ENCODE assay signal across 22 cellular contexts in the genomic region with DNA sequence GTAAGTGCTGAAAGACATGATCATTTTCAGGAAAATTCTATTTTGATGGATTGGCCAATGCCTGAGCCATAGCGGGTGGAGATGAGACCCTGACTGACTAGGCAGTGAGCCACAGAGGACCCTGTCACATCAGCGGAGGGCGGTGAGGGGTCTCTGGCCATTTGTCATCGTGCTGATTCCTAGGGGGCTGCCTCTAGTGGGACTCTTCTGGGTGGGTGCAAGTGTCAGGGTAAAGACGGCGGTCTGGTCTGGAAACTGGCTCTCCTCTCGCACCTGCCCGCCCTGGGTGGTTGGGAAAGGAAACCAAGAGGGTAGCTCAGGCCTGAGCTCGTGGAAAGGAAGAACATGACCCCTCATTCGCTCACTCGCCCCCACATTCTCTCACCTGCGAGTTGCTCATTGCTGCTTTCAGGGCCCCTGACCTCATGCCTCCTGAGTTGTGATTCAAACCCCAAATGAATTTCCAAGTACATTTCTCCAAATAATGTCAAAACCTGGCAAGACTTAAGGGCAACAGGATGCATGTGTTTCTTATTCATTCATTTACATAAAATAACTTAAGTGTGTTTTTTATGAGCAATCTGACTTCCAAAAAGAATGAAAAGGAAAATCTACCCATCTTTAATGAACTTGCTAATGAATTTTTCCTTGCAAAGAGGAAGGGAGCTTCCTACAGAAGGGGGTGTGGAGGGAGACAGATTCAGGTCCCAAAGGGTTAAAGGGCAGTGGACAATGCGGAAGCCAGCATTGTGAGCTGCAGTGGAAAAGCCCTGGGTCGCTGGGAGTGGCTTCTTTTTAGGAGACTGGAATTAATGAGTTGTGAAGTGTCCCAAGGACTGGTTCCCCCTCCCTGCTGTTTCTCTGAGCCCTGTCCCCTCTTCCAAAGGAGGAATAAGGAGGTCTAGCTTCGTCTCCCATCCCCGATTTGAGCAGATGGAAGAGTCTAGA. TPM values are rescaled to one million over a fixed set of nuclear protein-coding genes. Genes with fewer than 3 reads are reported as not detected.
DNase-seq lines count a peak whose midpoint lies in the region; ATAC-seq and TF ChIP-seq lines count a peak whose summit lies in the region.
"Had no signal": no experiment of that assay in that cellular context is flagged by ENCODE, and none has a peak within 500 bp of the region (broad histone marks: within the 10 kb centered on the region; RNA-seq: fewer than 3 reads in every experiment).

No MANE protein-coding gene starts in this region.

- POLR2A ChIA-PET in WTC11 (lab: Charles Lee) = no interaction called here

- H3K4me1 Mint-ChIP-seq in GM23338 (peaks cover 46% of the 10 kb centered on the region), WTC11 (peaks cover 46% of the 10 kb centered on the region), neural progenitor cell (peaks cover 70% of the 10 kb centered on the region)
- H3K4me1 Mint-ChIP-seq: CD14-positive monocyte had no signal

- ATAC-seq in GM23338 = peak; percentile 8; the same call in 2 of the 3 replicates
- no peak for ATAC-seq in WTC11
- no peak for ATAC-seq in HG03095 (IDR thresholded peaks at IDR 0.05; ENCODE audit: unreplicated experiment)
- ATAC-seq: foreskin keratinocyte, SK-N-SH treated with all-trans-retinoic acid at 6 μM for 48 hours had no signal

- H3K9me3 ChIP-seq in neural progenitor cell (ENCODE audit: low read depth) = no peaks in the 10 kb centered on the region
- H3K9me3 ChIP-seq: uterus had no signal

- no peaks in the 10 kb centered on the region for H3K36me3 ChIP-seq in GM23338 (ENCODE audit: insufficient read depth)
- H3K36me3 ChIP-seq in neural progenitor cell = no peaks in the 10 kb centered on the region
- H3K36me3 ChIP-seq: uterus, WERI-Rb-1 had no signal

- peak overlapping the region; percentile 16 for H3K27ac Mint-ChIP-seq in GM23338
- H3K27ac Mint-ChIP-seq in WTC11 = peak overlapping the region; percentile 57; the same call in 1 of the 2 replicates
- H3K27ac Mint-ChIP-seq in neural progenitor cell = peak overlapping the region; percentile 95

- H3K27me3 Mint-ChIP-seq in GM23338 (ENCODE audit: insufficient read depth, low read depth, poor library complexity) (peaks cover 23% of the 10 kb centered on the region), WTC11 (ENCODE audit: low read depth) (0 out of 2 replicates have a peak, but pooled peaks cover 5% of the 10 kb centered on the region), neural progenitor cell (ENCODE audit: insufficient read depth, low read depth) (peaks cover 26% of the 10 kb centered on the region)

- no peaks in the 10 kb centered on the region for H3K9me2 ChIP-seq in GM23338 (ENCODE audit: insufficient read depth)

- H3K4me3 ChIP-seq in GM23338 = no peak overlapping the region
- H3K4me3 ChIP-seq in foreskin fibroblast (ENCODE audit: low read depth in 1 of 2, low read length in 2 of 2) = no peak overlapping the region
- H3K4me3 ChIP-seq in neural progenitor cell = no peak overlapping the region
- H3K4me3 ChIP-seq: coronary artery, uterus had no signal

- peaks cover 19% of the 10 kb centered on the region for H3K4me1 ChIP-seq in GM23338 (ENCODE audit: insufficient read depth)
- peaks cover 66% of the 10 kb centered on the region for H3K4me1 ChIP-seq in neural progenitor cell
- H3K4me1 ChIP-seq: foreskin keratinocyte, parathyroid adenoma, uterus had no signal

- H3K27ac ChIP-seq in GM23338 (ENCODE audit: low read depth) (no peak overlapping the region), neural progenitor cell (peak overlapping the region; percentile 100)
- H3K27ac ChIP-seq: coronary artery, foreskin keratinocyte, parathyroid adenoma, RWPE1, WERI-Rb-1 had no signal

- H3K9me3 Mint-ChIP-seq in GM23338 = no peaks in the 10 kb centered on the region
- no peaks in the 10 kb centered on the region for H3K9me3 Mint-ChIP-seq in WTC11
- H3K9me3 Mint-ChIP-seq in neural progenitor cell = no peaks in the 10 kb centered on the region

- H3K4me2 ChIP-seq in GM23338 (no peak overlapping the region), neural progenitor cell (peak overlapping the region; percentile 65)

- H2AFZ ChIP-seq in GM23338 (peak overlapping the region; percentile 91), neural progenitor cell (replicated peaks) (no peak overlapping the region)
- H2AFZ ChIP-seq: parathyroid adenoma had no signal

- peak overlapping the region; percentile 40 for H3K9ac ChIP-seq in neural progenitor cell
- H3K9ac ChIP-seq: parathyroid adenoma had no signal

- TF ChIP-seq CTCF in GM23338 (conservative IDR thresholded peaks at IDR 0.05; ENCODE audit: low read depth in 2 of 2) (no peak), WTC11 (IDR thresholded peaks at IDR 0.05) (no peak), foreskin fibroblast (IDR thresholded peaks at IDR 0.05; ENCODE audit: low read depth, low read length) (no peak), neural progenitor cell (IDR thresholded peaks at IDR 0.05) (no peak)

- no peak overlapping the region; the same call in 2 of the 3 replicates for H3K4me3 Mint-ChIP-seq in GM23338
- H3K4me3 Mint-ChIP-seq in WTC11 = no peak overlapping the region
- peak overlapping the region; percentile 41 for H3K4me3 Mint-ChIP-seq in neural progenitor cell
- H3K4me3 Mint-ChIP-seq: CD14-positive monocyte had no signal

- H3K36me3 Mint-ChIP-seq in GM23338 (ENCODE audit: low read depth) (no peaks in the 10 kb centered on the region; the same call in 2 of the 3 replicates), WTC11 (peaks cover 21% of the 10 kb centered on the region), neural progenitor cell (no peaks in the 10 kb centered on the region)
- H3K36me3 Mint-ChIP-seq: CD14-positive monocyte had no signal

- no peaks in the 10 kb centered on the region for H3K27me3 ChIP-seq in GM23338 (ENCODE audit: insufficient read depth)
- no peaks in the 10 kb centered on the region for H3K27me3 ChIP-seq in neural progenitor cell
- H3K27me3 ChIP-seq: foreskin keratinocyte, uterus had no signal

- H4K20me1 ChIP-seq in GM23338 (replicated peaks; ENCODE audit: insufficient read depth) = no peaks in the 10 kb centered on the region
- no peaks in the 10 kb centered on the region for H4K20me1 ChIP-seq in neural progenitor cell (ENCODE audit: low read depth)

- no peaks in the 10 kb centered on the region for H3F3A ChIP-seq in GM23338 (replicated peaks; ENCODE audit: low read depth)
- H3F3A ChIP-seq in neural progenitor cell (ENCODE audit: low read depth) = peaks cover 59% of the 10 kb centered on the region

- DNase-seq in GM23338 (ENCODE audit: low spot score) = no peak
- DNase-seq in WTC11 (ENCODE audit: low spot score) = no peak
- peak; percentile 26 to 54 for DNase-seq in foreskin fibroblast
- DNase-seq in neural progenitor cell (ENCODE audit: low spot score) = peak; percentile 85
- no peak for DNase-seq in OCI-M2 (lab: John Stamatoyannopoulos, UW; ENCODE audit: unreplicated experiment)
- DNase-seq in effector CD4-positive, alpha-beta T cell = no peak
- no peak for DNase-seq in DMS153 treated with DMSO at 0.1 percent for 48 hours (lab: John Stamatoyannopoulos, UW; ENCODE audit: unreplicated experiment)
- DNase-seq: activated CD4-positive, alpha-beta T cell treated with anti-CD3 and anti-CD28 coated beads, Interleukin-2, amount 50 U/mL, for 1 hour; activated effector memory CD4-positive, alpha-beta T cell treated with Interleukin-2 at 50 U/mL for 16 hours; foreskin keratinocyte; hippocampal formation; KG1; mammary epithelial cell; NCI-H1694; uterus; WERI-Rb-1 had no signal

- CTCF ChIA-PET in WTC11 (lab: Charles Lee) = interaction anchor here (0.6 to 1.8 kb wide), 4 partner anchors 12 to 165 kb away, joined by 3 to 9 read pairs (median 4); no protein-coding TSS in a partner anchor

- H3K79me2 ChIP-seq in GM23338 (replicated peaks; ENCODE audit: insufficient read depth) (no peaks in the 10 kb centered on the region), neural progenitor cell (ENCODE audit: low read depth) (no peaks in the 10 kb centered on the region)
- H3K79me2 ChIP-seq: parathyroid adenoma had no signal

TF ChIP-seq in GM23338, 12 proteins besides CTCF, POLR2A, EP300 and RAD21 (continues in another document):
- no peak for TF ChIP-seq EZH2 (IDR thresholded peaks at IDR 0.05; ENCODE audit: low read depth, unreplicated experiment)
- TF ChIP-seq, protein P1, sequence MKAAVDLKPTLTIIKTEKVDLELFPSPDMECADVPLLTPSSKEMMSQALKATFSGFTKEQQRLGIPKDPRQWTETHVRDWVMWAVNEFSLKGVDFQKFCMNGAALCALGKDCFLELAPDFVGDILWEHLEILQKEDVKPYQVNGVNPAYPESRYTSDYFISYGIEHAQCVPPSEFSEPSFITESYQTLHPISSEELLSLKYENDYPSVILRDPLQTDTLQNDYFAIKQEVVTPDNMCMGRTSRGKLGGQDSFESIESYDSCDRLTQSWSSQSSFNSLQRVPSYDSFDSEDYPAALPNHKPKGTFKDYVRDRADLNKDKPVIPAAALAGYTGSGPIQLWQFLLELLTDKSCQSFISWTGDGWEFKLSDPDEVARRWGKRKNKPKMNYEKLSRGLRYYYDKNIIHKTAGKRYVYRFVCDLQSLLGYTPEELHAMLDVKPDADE (IDR thresholded peaks at IDR 0.05) = no peak

TF ChIP-seq in WTC11, 78 proteins besides CTCF, POLR2A, EP300 and RAD21:
- no peak for TF ChIP-seq NFE2L1 (CRISPR knock-in tag; IDR thresholded peaks at IDR 0.05)
- TF ChIP-seq, protein P2, sequence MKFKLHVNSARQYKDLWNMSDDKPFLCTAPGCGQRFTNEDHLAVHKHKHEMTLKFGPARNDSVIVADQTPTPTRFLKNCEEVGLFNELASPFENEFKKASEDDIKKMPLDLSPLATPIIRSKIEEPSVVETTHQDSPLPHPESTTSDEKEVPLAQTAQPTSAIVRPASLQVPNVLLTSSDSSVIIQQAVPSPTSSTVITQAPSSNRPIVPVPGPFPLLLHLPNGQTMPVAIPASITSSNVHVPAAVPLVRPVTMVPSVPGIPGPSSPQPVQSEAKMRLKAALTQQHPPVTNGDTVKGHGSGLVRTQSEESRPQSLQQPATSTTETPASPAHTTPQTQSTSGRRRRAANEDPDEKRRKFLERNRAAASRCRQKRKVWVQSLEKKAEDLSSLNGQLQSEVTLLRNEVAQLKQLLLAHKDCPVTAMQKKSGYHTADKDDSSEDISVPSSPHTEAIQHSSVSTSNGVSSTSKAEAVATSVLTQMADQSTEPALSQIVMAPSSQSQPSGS (CRISPR knock-in tag; IDR thresholded peaks at IDR 0.05; ENCODE audit: borderline replicate concordance, low read depth) = no peak
- no peak for TF ChIP-seq RELA (CRISPR knock-in tag; IDR thresholded peaks at IDR 0.05; ENCODE audit: borderline replicate concordance)
TF ChIP-seq in WTC11: peak in this region for 0.

RNA-seq across cellular contexts. Expression of a gene that starts 12.8 kb away (rescaled TPM):
- total RNA-seq in GM23338 (2014; rRNA removed; shearing (Covaris generic)) = not detected in 2 replicates
- polyA plus RNA-seq in GM23338 (2016; fragmentation: Nextera tagmentation; extraction: Ambion mirVana) = not detected in 2 replicates
- 338 to 534 TPM (median 517 TPM) in 3 replicates for total RNA-seq in WTC11 (2021)
- total RNA-seq in neural progenitor cell (ENCODE audit: low replicate concordance) = 7.3 and 10.6 TPM in 2 replicates
- polyA plus RNA-seq: CD14-positive monocyte had no signal

Comparison
In these comparisons a context has a peak if more than half of its experiments do, and no peak if none do; other contexts are left out.
1. DNase-seq: peak in foreskin fibroblast (2 of 2) and neural progenitor cell (single experiment); none in GM23338 (single experiment), WTC11 (single experiment), OCI-M2 (single experiment), effector CD4-positive, alpha-beta T cell (single experiment) and DMS153 treated with DMSO at 0.1 percent for 48 hours (single experiment).
2. H3K27ac Mint-ChIP-seq: peak in every context shown above with its lines; median percentile 95 in neural progenitor cell; 57 in WTC11; 16 in GM23338.
3. RNA of a gene that starts 12.8 kb away (total RNA-seq): 338 to 534 TPM in WTC11; 7.3 to 10.6 TPM in neural progenitor cell and not detected in GM23338; every median in the first group is over 10 times any median in the second.